12 cellular contexts compared by ENCODE assay signal in the genomic region with DNA sequence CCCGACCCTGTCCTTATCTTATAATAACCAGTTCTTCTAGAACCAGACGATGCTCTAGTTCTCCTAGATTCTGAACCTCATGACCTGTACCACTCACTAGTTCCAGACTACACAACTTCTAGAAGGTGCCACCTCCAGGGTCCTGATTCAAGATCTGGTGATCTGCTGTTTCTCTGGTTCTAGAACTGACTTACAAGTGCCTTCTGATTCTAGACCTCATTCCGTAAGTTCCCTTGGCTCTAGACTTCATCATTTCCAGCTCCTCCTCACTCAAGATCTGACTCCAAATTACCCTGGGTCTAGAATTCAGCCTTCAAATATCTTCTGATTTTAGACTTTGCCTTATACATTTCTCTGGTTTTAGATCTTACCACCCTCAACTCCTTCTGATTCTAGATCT. TPM values are rescaled to one million over a fixed set of nuclear protein-coding genes. Genes with fewer than 3 reads are reported as not detected.
"Had no signal": no experiment of that assay in that cellular context is flagged by ENCODE, and none has a peak within 500 bp of the region (broad histone marks: within the 10 kb centered on the region; RNA-seq: fewer than 3 reads in every experiment).

No MANE protein-coding gene starts in this region.

- H3K4me2 ChIP-seq: GM23338 had no signal

- H3K9me3 Mint-ChIP-seq: HFFc6 had no signal

- H3K36me3 ChIP-seq: HAP-1 had no signal

- H3K4me3 ChIP-seq: GM23248, GM23338, HAP-1 had no signal

- H3K27ac Mint-ChIP-seq: GM23338, HFFc6 had no signal

- H3K4me3 Mint-ChIP-seq: GM23338, H9, HFFc6 had no signal

- DNase-seq: GM23248, GOT3, H7, H9, HCEC 1CT, HFFc6 had no signal

- H2AFZ ChIP-seq: GM23248, GM23338 had no signal

- FAIRE-seq: H1, H54 had no signal

- H3K27ac ChIP-seq: GM23248 had no signal

- H3K9ac ChIP-seq: GM23248 had no signal

- ATAC-seq: GM23338, HCT116 had no signal

- H3K9me3 ChIP-seq: HAP-1 had no signal

RNA-seq across cellular contexts. Expression of gene HIF3A, which starts 45.1 kb away (rescaled TPM):
- total RNA-seq: GM23248, H4 had no signal
